In the genomic region with DNA sequence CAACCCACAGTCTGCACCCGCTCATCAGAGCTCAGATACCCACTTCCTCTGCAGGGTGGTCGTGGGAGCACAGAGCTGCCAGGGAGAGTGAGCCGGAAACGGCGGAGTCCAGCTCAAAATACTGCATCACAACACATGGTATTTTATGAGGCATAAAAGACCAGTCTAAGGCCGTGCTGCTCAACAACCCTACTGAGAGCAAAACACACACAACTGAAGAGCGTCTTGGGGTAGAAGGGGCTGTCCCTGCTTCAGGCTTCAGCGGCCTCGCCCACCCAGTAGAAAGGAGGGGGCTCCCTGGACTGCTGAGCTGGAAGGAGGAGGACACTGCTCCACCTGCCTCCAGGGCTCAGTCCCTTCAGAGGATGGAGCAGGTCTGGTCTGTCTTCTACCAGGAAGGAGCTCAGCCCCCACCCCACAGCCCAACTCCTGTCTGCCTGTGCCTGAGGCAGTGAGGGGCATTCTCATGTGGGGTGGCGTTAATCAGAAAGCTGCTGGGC, we compare ENCODE assay signal across 17 cellular contexts. TPM values are rescaled to one million over a fixed set of nuclear protein-coding genes. Genes with fewer than 3 reads are reported as not detected.
A peak's percentile ranks its signal among the peaks of the same experiment; 100 is the strongest.
DNase-seq lines count a peak whose midpoint lies in the region; FAIRE-seq and TF ChIP-seq lines count a peak whose summit lies in the region.
"Had no signal": no experiment of that assay in that cellular context is flagged by ENCODE, and none has a peak within 500 bp of the region (broad histone marks: within the 10 kb centered on the region; RNA-seq: fewer than 3 reads in every experiment).

No MANE protein-coding gene starts in this region.

- no peak overlapping the region for H3K18ac ChIP-seq in H9 (ENCODE audit: insufficient read length, low read depth, low read length)
- H3K18ac ChIP-seq in H1 (ENCODE audit: extremely low read depth, low read length): no peak overlapping the region

- H2BK15ac ChIP-seq in H9 (ENCODE audit: low read depth, low read length): no peak overlapping the region
- no peak overlapping the region for H2BK15ac ChIP-seq in H1 (ENCODE audit: low read length)

- no peak overlapping the region for H2BK12ac ChIP-seq in H9 (ENCODE audit: insufficient read length, low read depth, low read length)
- no peak overlapping the region for H2BK12ac ChIP-seq in H1 (ENCODE audit: low read depth, low read length)

- H3K79me1 ChIP-seq in H9 (ENCODE audit: insufficient read depth, low read depth, low read length, poor library complexity, severe bottlenecking): no peaks in the 10 kb centered on the region
- peaks cover 2% of the 10 kb centered on the region; the same call in 1 of the 2 replicates for H3K79me1 ChIP-seq in H1 (ENCODE audit: low read depth, low read length)

- peaks cover 2 to 28% (median 23%) of the 10 kb centered on the region in 3 experiments; a peak in 6 of 7 replicates for H3K36me3 Mint-ChIP-seq in H9 (ENCODE audit: insufficient read depth in 1 of 3, low read depth in 3 of 3)
- peaks cover 29% of the 10 kb centered on the region for H3K36me3 Mint-ChIP-seq in osteocyte (ENCODE audit: unreplicated experiment)

- no peak overlapping the region for H3K4ac ChIP-seq in H9 (ENCODE audit: low read depth, low read length)
- H3K4ac ChIP-seq in H1 (replicated peaks; ENCODE audit: insufficient read length, low read depth, low read length): no peak overlapping the region

- TF ChIP-seq CTCF in H9 (conservative IDR thresholded peaks at IDR 0.05): no peak
- no peak for TF ChIP-seq CTCF in H1 (IDR thresholded peaks at IDR 0.05; ENCODE audit: control extremely low read depth in 1 of 3, insufficient read depth in 1 of 3, low read depth in 1 of 3, low read length in 3 of 3)
- TF ChIP-seq CTCF in osteocyte (IDR thresholded peaks at IDR 0.05): no peak
- TF ChIP-seq CTCF in MM.1S (IDR thresholded peaks at IDR 0.05; ENCODE audit: low read length): no peak

- no peaks in the 10 kb centered on the region for H3F3A ChIP-seq in MM.1S (ENCODE audit: insufficient read depth, low read length)

- H3K36me3 ChIP-seq in H1 (ENCODE audit: control insufficient read depth in 2 of 4, insufficient read depth in 4 of 4, low read length in 3 of 4) (peaks cover 0 to 4% (median 0%) of the 10 kb centered on the region in 4 experiments; a peak in 2 of 8 replicates), MM.1S (replicated peaks; ENCODE audit: insufficient read depth, low read length) (0 out of 2 replicates have a peak, but pooled peaks cover 4% of the 10 kb centered on the region)

- H3K4me1 ChIP-seq in H9 (ENCODE audit: insufficient read depth, low read length) (no peaks in the 10 kb centered on the region), H1 (replicated peaks in 1 of 4; ENCODE audit: control insufficient read depth in 3 of 4, insufficient read depth in 4 of 4, low read length in 3 of 4) (no peaks in the 10 kb centered on the region; a peak in 1 of 7 replicates), MM.1S (ENCODE audit: low read length) (no peaks in the 10 kb centered on the region)

- no peak overlapping the region for H4K5ac ChIP-seq in H9 (ENCODE audit: insufficient read length, low read depth, low read length)
- no peak overlapping the region for H4K5ac ChIP-seq in H1 (ENCODE audit: insufficient read length, low read depth, low read length)

- H2AK5ac ChIP-seq in H9 (ENCODE audit: insufficient read length, low read length): no peak overlapping the region
- no peak overlapping the region for H2AK5ac ChIP-seq in H1 (ENCODE audit: low read depth, low read length)

- H3K14ac ChIP-seq in H9 (ENCODE audit: insufficient read depth, low read length) (no peak overlapping the region; the same call in 1 of the 2 replicates), H1 (ENCODE audit: insufficient read length) (no peak overlapping the region)

- H3K4me2 ChIP-seq in H9 (ENCODE audit: insufficient read depth, insufficient read length, low read length): no peak overlapping the region
- H3K4me2 ChIP-seq in H1 (ENCODE audit: insufficient read depth in 1 of 2, low read depth in 2 of 2, low read length in 2 of 2): no peak overlapping the region
- H3K4me2 ChIP-seq in MM.1S (ENCODE audit: low read depth, low read length): no peak overlapping the region
- H3K4me2 ChIP-seq: KMS-11, SK-N-SH had no signal

- H3K9me3 Mint-ChIP-seq in H9 (no peaks in the 10 kb centered on the region; a peak in 1 of 5 replicates), osteocyte (ENCODE audit: unreplicated experiment) (no peaks in the 10 kb centered on the region)
- H3K9me3 Mint-ChIP-seq: CD4-positive, alpha-beta memory T cell; HFFc6 had no signal

- FAIRE-seq in H1 (lab: Jason Lieb, UNC) (no peak), HTR-8/SVneo (lab: Jason Lieb, UNC) (no peak)
- FAIRE-seq: GM18507 had no signal

- no peak overlapping the region for H3K56ac ChIP-seq in H9 (ENCODE audit: insufficient read length, low read depth, low read length)
- no peak overlapping the region for H3K56ac ChIP-seq in H1 (replicated peaks; ENCODE audit: insufficient read length, low read depth, low read length)

- no peak for TF ChIP-seq EP300 in H1 (IDR thresholded peaks at IDR 0.05; ENCODE audit: borderline replicate concordance in 1 of 2, low read depth in 2 of 2, low read length in 2 of 2)

- H3K9ac ChIP-seq in H9 (ENCODE audit: extremely low read depth, insufficient read length, low read length) (no peak overlapping the region), H1 (replicated peaks in 1 of 4; ENCODE audit: extremely low read depth in 1 of 4, low read depth in 3 of 4, low read length in 3 of 4) (no peak overlapping the region), MM.1S (ENCODE audit: low read length) (no peak overlapping the region)
- H3K9ac ChIP-seq: KMS-11, SK-N-SH had no signal

- CTCF ChIA-PET in H1 (lab: Charles Lee; ENCODE audit: partially characterized antibody): interaction anchor here (0.6 to 2.1 kb wide), 8 partner anchors 9 to 167 kb away, joined by 3 to 16 read pairs (median 4); no protein-coding TSS in a partner anchor

- no peak overlapping the region for H2BK20ac ChIP-seq in H9 (ENCODE audit: low read depth, low read length, poor library complexity, severe bottlenecking)
- H2BK20ac ChIP-seq in H1 (ENCODE audit: low read length): no peak overlapping the region

- H3K27me3 Mint-ChIP-seq in H9 (ENCODE audit: low read depth): no peaks in the 10 kb centered on the region
- H3K27me3 Mint-ChIP-seq in osteocyte (ENCODE audit: unreplicated experiment): no peaks in the 10 kb centered on the region
- H3K27me3 Mint-ChIP-seq: CD4-positive, alpha-beta memory T cell had no signal

- POLR2A ChIA-PET in H1 (lab: Charles Lee; ENCODE audit: partially characterized antibody): interaction anchor here (0.7 to 1.8 kb wide), 6 partner anchors 9 to 263 kb away, joined by 3 to 5 read pairs (median 4); a partner anchor contains a TSS

- no peak overlapping the region for H3T11ph ChIP-seq in H9 (ENCODE audit: low read length)

- H4K91ac ChIP-seq in H9 (ENCODE audit: insufficient read length, low read depth, low read length): no peak overlapping the region
- no peak overlapping the region for H4K91ac ChIP-seq in H1 (replicated peaks; ENCODE audit: insufficient read length, low read length)

- no peaks in the 10 kb centered on the region for H3K9me2 ChIP-seq in MM.1S (replicated peaks; ENCODE audit: insufficient read depth, low read length)
- H3K9me2 ChIP-seq: SK-N-SH had no signal

- H4K20me1 ChIP-seq in H9 (ENCODE audit: control insufficient read depth, insufficient read depth, insufficient read length) (peaks cover 2% of the 10 kb centered on the region), H1 (replicated peaks in 1 of 2; ENCODE audit: control insufficient read depth in 1 of 2, insufficient read depth in 2 of 2, low read length in 2 of 2) (peaks cover 0 to 8% of the 10 kb centered on the region in 2 experiments), MM.1S (ENCODE audit: insufficient read depth, low read length) (no peaks in the 10 kb centered on the region)

- H3K27ac Mint-ChIP-seq in H9 (peak overlapping the region in 2 of 3 experiments; percentile 19 to 57; a peak in 2 of 7 replicates), osteocyte (ENCODE audit: unreplicated experiment) (no peak overlapping the region)
- H3K27ac Mint-ChIP-seq: HFFc6 had no signal

- no peak overlapping the region for H2AFZ ChIP-seq in H9 (ENCODE audit: low read length)
- H2AFZ ChIP-seq in H1 (ENCODE audit: low read length): no peak overlapping the region
- no peak overlapping the region for H2AFZ ChIP-seq in MM.1S (ENCODE audit: low read length)

- H3K9me3 ChIP-seq in H9 (ENCODE audit: control insufficient read depth, low read depth, low read length) (no peaks in the 10 kb centered on the region), H1 (ENCODE audit: insufficient read depth in 2 of 2, low read depth in 1 of 2, low read length in 1 of 2) (no peaks in the 10 kb centered on the region), MM.1S (replicated peaks; ENCODE audit: insufficient read depth, low read length) (no peaks in the 10 kb centered on the region)
- H3K9me3 ChIP-seq: SK-N-SH had no signal

- no peaks in the 10 kb centered on the region for H3K23me2 ChIP-seq in H9 (ENCODE audit: insufficient read length, low read depth, low read length, poor library complexity, severe bottlenecking)
- H3K23me2 ChIP-seq in H1 (ENCODE audit: low read depth, low read length): no peaks in the 10 kb centered on the region

- H2BK120ac ChIP-seq in H9 (ENCODE audit: low read depth, low read length, poor library complexity, severe bottlenecking) (no peak overlapping the region), H1 (replicated peaks; ENCODE audit: low read depth, low read length) (no peak overlapping the region)

- TF ChIP-seq RAD21 in H1 (IDR thresholded peaks at IDR 0.05 in 1 of 2, conservative IDR thresholded peaks at IDR 0.05 in 1 of 2; ENCODE audit: low read depth in 2 of 2, low read length in 2 of 2): no peak

- H3K4me3 Mint-ChIP-seq in H9 (no peak overlapping the region), osteocyte (ENCODE audit: unreplicated experiment) (no peak overlapping the region)
- H3K4me3 Mint-ChIP-seq: CD4-positive, alpha-beta memory T cell; HFFc6 had no signal

- H3K27ac ChIP-seq in H9 (ENCODE audit: insufficient read length, low read depth, low read length) (no peak overlapping the region), H1 (ENCODE audit: low read depth, low read length) (no peak overlapping the region), MM.1S (ENCODE audit: low read length) (no peak overlapping the region)
- H3K27ac ChIP-seq: KMS-11 had no signal

- H3K4me3 ChIP-seq in H1 (ENCODE audit: extremely low read depth in 1 of 4, insufficient read depth in 2 of 4, low read depth in 3 of 4, low read length in 4 of 4) (no peak overlapping the region), MM.1S (ENCODE audit: low read length) (no peak overlapping the region)

- H3K23ac ChIP-seq in H9 (ENCODE audit: insufficient read length, low read depth, low read length): no peak overlapping the region
- H3K23ac ChIP-seq in H1 (ENCODE audit: insufficient read length): no peak overlapping the region

- DNase-seq in DMS79 treated with DMSO at 0.1 percent for 48 hours (lab: John Stamatoyannopoulos, UW): peak; percentile 71
- no peak for DNase-seq in H9
- peak in 1 of 2 experiments; percentile 44 for DNase-seq in H1 (ENCODE audit: low read depth in 1 of 2, low spot score in 2 of 2)
- peak; percentile 67 for DNase-seq in osteocyte (ENCODE audit: extremely low spot score, unreplicated experiment)
- no peak for DNase-seq in MM.1S
- DNase-seq in activated effector memory CD4-positive, alpha-beta T cell treated with anti-CD3 and anti-CD28 coated beads, Interleukin-2, amount 50 U/mL, for 16 hours: no peak
- DNase-seq in hippocampal formation (lab: John Stamatoyannopoulos, UW): no peak
- no peak for DNase-seq in HTR-8/SVneo (ENCODE audit: insufficient read length, low spot score)
- DNase-seq: CD4-positive, alpha-beta memory T cell; HFFc6; NCI-H1105; NCI-H1694 treated with DMSO at 0.1 percent for 48 hours; NCI-H446; NCI-H774; SK-N-SH had no signal

- H4K8ac ChIP-seq in H9 (replicated peaks; ENCODE audit: insufficient read length, low read depth, low read length) (peak overlapping the region; percentile 19), H1 (ENCODE audit: extremely low read depth, insufficient read depth, low read length) (peak overlapping the region; percentile 38; the same call in 1 of the 2 replicates)

- no peaks in the 10 kb centered on the region for H3K27me3 ChIP-seq in H9 (ENCODE audit: insufficient read depth, low read length)
- H3K27me3 ChIP-seq in H1 (replicated peaks in 1 of 4; ENCODE audit: control insufficient read depth in 3 of 4, extremely low read depth in 1 of 4, insufficient read depth in 3 of 4, low read length in 3 of 4): no peaks in the 10 kb centered on the region
- no peaks in the 10 kb centered on the region for H3K27me3 ChIP-seq in MM.1S (replicated peaks; ENCODE audit: insufficient read depth, low read length)

- peaks cover 2 to 8% of the 10 kb centered on the region in 2 experiments for H3K4me1 Mint-ChIP-seq in H9
- no peaks in the 10 kb centered on the region for H3K4me1 Mint-ChIP-seq in osteocyte (ENCODE audit: unreplicated experiment)

- H3K79me2 ChIP-seq in H9 (ENCODE audit: insufficient read depth, low read length): no peaks in the 10 kb centered on the region
- no peaks in the 10 kb centered on the region for H3K79me2 ChIP-seq in H1 (ENCODE audit: control insufficient read depth in 1 of 2, insufficient read depth in 2 of 2, low read length in 2 of 2)
- no peaks in the 10 kb centered on the region for H3K79me2 ChIP-seq in MM.1S (ENCODE audit: low read length)

- TF ChIP-seq POLR2A in H1 (IDR thresholded peaks at IDR 0.05; ENCODE audit: control extremely low read depth in 1 of 2, low read depth in 2 of 2, low read length in 2 of 2): no peak

- no CpG with 5 or more reads among the region's 10 CpGs for WGBS in H9 (ENCODE audit: extremely low coverage, insufficient read length, low lambda C conversion rate)
- WGBS in H1 (ENCODE audit: extremely low coverage in 1 of 2, insufficient coverage in 1 of 2, insufficient read length in 1 of 2, insufficient replicate concordance in 2 of 2, low coverage in 1 of 2, low lambda C conversion rate in 2 of 2, missing lambda C conversion rate in 1 of 2), 2 experiments: 91% methylated on average over 10 of the region's 10 CpGs; no CpG with 5 or more reads in 1 of the 2 experiments

- H2BK5ac ChIP-seq in H9 (ENCODE audit: insufficient read length, low read length) (no peak overlapping the region), H1 (ENCODE audit: low read depth, low read length) (peak overlapping the region; percentile 24; the same call in 1 of the 2 replicates)

RNA-seq across cellular contexts. Expression of a gene that starts 36.9 kb away (rescaled TPM):
- 24.8 and 25.5 TPM in 2 replicates for total RNA-seq in H9 (2021)
- 23.6 and 25.4 TPM in 2 replicates for total RNA-seq in H1 (2021; fragmentation: NEBNext Ultra II Directional; extraction: Animal tissue kit (Norgen Biotek cat#: 25700))
- polyA plus RNA-seq in H1 (2011; rRNA removed): 35.5 and 38.2 TPM in 2 replicates
- polyA plus RNA-seq in H1 (2011; cell fraction: cytosol; rRNA removed): 36.4 TPM
- polyA plus RNA-seq in H1 (2011; cell fraction: nucleus; rRNA removed): 55.1 TPM
- polyA plus RNA-seq in H1 (2012, experiment 1 of 2): 23.7 to 27.2 TPM (median 25.9 TPM) in 4 replicates
- polyA plus RNA-seq in H1 (2012, experiment 2 of 2): 17.0 TPM
- polyA plus RNA-seq in H1 (2013, experiment 1 of 2): 20.8 TPM
- polyA plus RNA-seq in H1 (2013, experiment 2 of 2): 20.3 TPM
- 17.3 and 21.0 TPM in 2 replicates for polyA minus RNA-seq in H1 (2011; rRNA and poly(A)+ RNA removed)
- polyA minus RNA-seq in H1 (2011; cell fraction: cytosol; rRNA and poly(A)+ RNA removed): 8.7 TPM
- polyA minus RNA-seq in H1 (2011; cell fraction: nucleus; rRNA and poly(A)+ RNA removed): 14.9 TPM
- total RNA-seq in osteocyte: 34.3 and 35.6 TPM in 2 replicates

RNA-seq across cellular contexts. Expression of a gene that starts 53.6 kb away (rescaled TPM):
- total RNA-seq in H9 (2021) (41.9 and 46.3 TPM in 2 replicates), osteocyte (57.1 and 62.2 TPM in 2 replicates)
- 44.5 and 55.9 TPM in 2 replicates for total RNA-seq in H1 (2021; fragmentation: NEBNext Ultra II Directional; extraction: Animal tissue kit (Norgen Biotek cat#: 25700))
- 47.7 and 87.9 TPM in 2 replicates for polyA plus RNA-seq in H1 (2011; rRNA removed)
- polyA plus RNA-seq in H1 (2011; cell fraction: cytosol; rRNA removed): 152 TPM
- polyA plus RNA-seq in H1 (2011; cell fraction: nucleus; rRNA removed): 114 TPM
- 40.7 to 47.8 TPM (median 43.3 TPM) in 4 replicates for polyA plus RNA-seq in H1 (2012, experiment 1 of 2)
- 35.5 TPM for polyA plus RNA-seq in H1 (2012, experiment 2 of 2)
- polyA plus RNA-seq in H1 (2013, experiment 1 of 2): 34.4 TPM
- polyA plus RNA-seq in H1 (2013, experiment 2 of 2): 31.2 TPM
- polyA minus RNA-seq in H1 (2011; rRNA and poly(A)+ RNA removed): 26.5 and 27.5 TPM in 2 replicates
- polyA minus RNA-seq in H1 (2011; cell fraction: cytosol; rRNA and poly(A)+ RNA removed): 29.7 TPM
- 54.5 TPM for polyA minus RNA-seq in H1 (2011; cell fraction: nucleus; rRNA and poly(A)+ RNA removed)

Comparison
In these comparisons a context has a peak if more than half of its experiments do, and no peak if none do; other contexts are left out.
1. DNase-seq: peak in DMS79 treated with DMSO at 0.1 percent for 48 hours (single experiment) and osteocyte (single experiment); none in H9 (single experiment), MM.1S (single experiment), activated effector memory CD4-positive, alpha-beta T cell treated with anti-CD3 and anti-CD28 coated beads, Interleukin-2, amount 50 U/mL, for 16 hours (single experiment), hippocampal formation (0 of 2) and HTR-8/SVneo (single experiment).